20 cellular contexts compared by ENCODE assay signal in the genomic region with DNA sequence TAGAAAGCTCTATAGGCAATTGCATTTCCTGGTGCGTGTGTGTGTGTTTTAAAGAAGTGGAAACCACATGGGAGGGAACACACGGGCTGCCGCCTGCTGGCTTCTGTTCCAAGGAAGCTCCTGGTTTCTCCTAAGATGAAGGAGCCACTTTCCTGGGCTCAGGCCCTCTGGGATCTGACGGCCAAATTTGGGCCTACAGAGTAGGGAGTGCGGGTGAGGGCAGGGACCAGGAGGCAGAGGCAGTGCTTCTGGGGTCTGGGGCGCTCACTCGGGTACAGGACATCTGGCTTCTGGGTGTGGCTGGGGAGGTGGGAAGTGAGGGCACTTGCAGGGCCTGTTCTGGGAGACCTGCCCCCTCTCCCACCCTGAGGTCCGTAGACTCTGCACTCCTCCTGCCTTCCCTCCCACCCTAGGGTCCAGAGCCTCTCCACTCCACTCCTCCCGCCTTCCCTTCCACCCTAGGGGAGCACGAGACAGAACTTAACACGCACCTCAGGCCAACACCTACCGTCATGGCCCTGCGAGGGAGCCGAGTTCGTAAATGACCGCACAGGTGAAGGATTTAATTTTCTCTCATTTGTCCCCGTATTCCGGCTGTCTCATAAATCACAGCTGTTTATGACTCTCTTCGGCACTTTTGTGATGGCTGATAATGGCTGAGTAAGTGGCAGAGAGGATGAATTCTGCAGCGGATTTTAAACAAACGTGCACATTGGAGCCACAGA.
DNase-seq lines count a peak whose midpoint lies in the region; ATAC-seq and TF ChIP-seq lines count a peak whose summit lies in the region.
"Had no signal": no experiment of that assay in that cellular context is flagged by ENCODE, and none has a peak within 500 bp of the region (broad histone marks: within the 10 kb centered on the region; RNA-seq: fewer than 3 reads in every experiment).

No MANE protein-coding gene starts in this region.

- H3K4me2 ChIP-seq in GM23338: no peak overlapping the region
- H3K4me2 ChIP-seq: A549 had no signal

- H3K9me3 Mint-ChIP-seq in activated CD8-positive, alpha-beta memory T cell treated with anti-CD3 and anti-CD28 coated beads, Interleukin-2, amount 10 ng/mL, durations not matched to agents 7 days and 5 days (ENCODE audit: low read depth): no peaks in the 10 kb centered on the region
- peaks cover 4% of the 10 kb centered on the region; the same call in 1 of the 3 replicates for H3K9me3 Mint-ChIP-seq in GM23338
- no peaks in the 10 kb centered on the region for H3K9me3 Mint-ChIP-seq in activated T-helper 2 cell treated with anti-CD3 and anti-CD28 coated beads, Interferon-gamma antibody, Interleukin-2, Interleukin-4, amounts not matched to agents 10 μg/mL and 5 μg/mL and 100 μg/mL, durations not matched to agents 14 hours and 24 hours and 36 hours

- peak overlapping the region; percentile 69; the same call in 1 of the 2 replicates for H2AFZ ChIP-seq in GM23338

- H4K20me1 ChIP-seq in GM23338 (replicated peaks; ENCODE audit: insufficient read depth): no peaks in the 10 kb centered on the region

- ATAC-seq in activated CD8-positive, alpha-beta memory T cell treated with anti-CD3 and anti-CD28 coated beads, Interleukin-2, amount 10 ng/mL, durations not matched to agents 7 days and 5 days: no peak
- ATAC-seq in GM23338: no peak
- ATAC-seq in mucosa of descending colon: peak; percentile 76
- no peak for ATAC-seq in HG02981 (IDR thresholded peaks at IDR 0.05; ENCODE audit: unreplicated experiment)
- ATAC-seq: A549, HepG2, T-cell had no signal

- H3K9me2 ChIP-seq in GM23338 (ENCODE audit: insufficient read depth): no peaks in the 10 kb centered on the region

- intact Hi-C loops in activated T-helper 2 cell treated with anti-CD3 and anti-CD28 coated beads, Interferon-gamma antibody, Interleukin-2, Interleukin-4, amounts not matched to agents 10 μg/mL and 5 μg/mL and 100 μg/mL, durations not matched to agents 14 hours and 24 hours and 36 hours (cut with micrococcal nuclease): no loop called here
- intact Hi-C loops in mucosa of descending colon (cut with DNase I, micrococcal nuclease): no loop called here

- no peak overlapping the region for H3K4me3 ChIP-seq in GM23338
- no peak overlapping the region for H3K4me3 ChIP-seq in mucosa of descending colon
- H3K4me3 ChIP-seq: A549 had no signal

- TF ChIP-seq CTCF in GM23338 (conservative IDR thresholded peaks at IDR 0.05; ENCODE audit: low read depth in 2 of 2): no peak
- TF ChIP-seq CTCF in mucosa of descending colon (IDR thresholded peaks at IDR 0.05): no peak

- H3K79me2 ChIP-seq in GM23338 (replicated peaks; ENCODE audit: insufficient read depth): no peaks in the 10 kb centered on the region

- H3K4me1 Mint-ChIP-seq in activated CD8-positive, alpha-beta memory T cell treated with anti-CD3 and anti-CD28 coated beads, Interleukin-2, amount 10 ng/mL, durations not matched to agents 7 days and 5 days: no peaks in the 10 kb centered on the region
- peaks cover 15% of the 10 kb centered on the region for H3K4me1 Mint-ChIP-seq in GM23338
- no peaks in the 10 kb centered on the region for H3K4me1 Mint-ChIP-seq in activated T-helper 2 cell treated with anti-CD3 and anti-CD28 coated beads, Interferon-gamma antibody, Interleukin-2, Interleukin-4, amounts not matched to agents 10 μg/mL and 5 μg/mL and 100 μg/mL, durations not matched to agents 14 hours and 24 hours and 36 hours (ENCODE audit: low read depth)

- H3K27me3 Mint-ChIP-seq in activated CD8-positive, alpha-beta memory T cell treated with anti-CD3 and anti-CD28 coated beads, Interleukin-2, amount 10 ng/mL, durations not matched to agents 7 days and 5 days: peaks cover 1% of the 10 kb centered on the region
- peaks cover 13% of the 10 kb centered on the region for H3K27me3 Mint-ChIP-seq in GM23338 (ENCODE audit: insufficient read depth, low read depth, poor library complexity)
- no peaks in the 10 kb centered on the region for H3K27me3 Mint-ChIP-seq in activated T-helper 2 cell treated with anti-CD3 and anti-CD28 coated beads, Interferon-gamma antibody, Interleukin-2, Interleukin-4, amounts not matched to agents 10 μg/mL and 5 μg/mL and 100 μg/mL, durations not matched to agents 14 hours and 24 hours and 36 hours (ENCODE audit: low read depth)

- H3K36me3 Mint-ChIP-seq in activated CD8-positive, alpha-beta memory T cell treated with anti-CD3 and anti-CD28 coated beads, Interleukin-2, amount 10 ng/mL, durations not matched to agents 7 days and 5 days: no peaks in the 10 kb centered on the region
- no peaks in the 10 kb centered on the region; the same call in 2 of the 3 replicates for H3K36me3 Mint-ChIP-seq in GM23338 (ENCODE audit: low read depth)
- no peaks in the 10 kb centered on the region for H3K36me3 Mint-ChIP-seq in activated T-helper 2 cell treated with anti-CD3 and anti-CD28 coated beads, Interferon-gamma antibody, Interleukin-2, Interleukin-4, amounts not matched to agents 10 μg/mL and 5 μg/mL and 100 μg/mL, durations not matched to agents 14 hours and 24 hours and 36 hours (ENCODE audit: low read depth)
- H3K36me3 Mint-ChIP-seq: T-cell had no signal

- H3K36me3 ChIP-seq in GM23338 (ENCODE audit: insufficient read depth): no peaks in the 10 kb centered on the region
- H3K36me3 ChIP-seq in mucosa of descending colon (ENCODE audit: low read depth): no peaks in the 10 kb centered on the region
- H3K36me3 ChIP-seq: neutrophil had no signal

- no peaks in the 10 kb centered on the region for H3K9me3 ChIP-seq in mucosa of descending colon
- H3K9me3 ChIP-seq: neutrophil had no signal

- CTCF ChIA-PET in activated CD8-positive, alpha-beta memory T cell treated with anti-CD3 and anti-CD28 coated beads, Interleukin-2, amount 10 ng/mL, durations not matched to agents 7 days and 5 days (lab: Charles Lee): no interaction called here

- H3K27ac Mint-ChIP-seq in activated CD8-positive, alpha-beta memory T cell treated with anti-CD3 and anti-CD28 coated beads, Interleukin-2, amount 10 ng/mL, durations not matched to agents 7 days and 5 days: no peak overlapping the region
- H3K27ac Mint-ChIP-seq in GM23338: peak overlapping the region; percentile 74; the same call in 1 of the 2 replicates
- no peak overlapping the region for H3K27ac Mint-ChIP-seq in activated T-helper 2 cell treated with anti-CD3 and anti-CD28 coated beads, Interferon-gamma antibody, Interleukin-2, Interleukin-4, amounts not matched to agents 10 μg/mL and 5 μg/mL and 100 μg/mL, durations not matched to agents 14 hours and 24 hours and 36 hours
- H3K27ac Mint-ChIP-seq: T-cell had no signal

- no peaks in the 10 kb centered on the region for H3K27me3 ChIP-seq in GM23338 (ENCODE audit: insufficient read depth)

- no peak overlapping the region for H3K27ac ChIP-seq in GM23338 (ENCODE audit: low read depth)
- H3K27ac ChIP-seq: A549, neutrophil had no signal

- H3K4me1 ChIP-seq in GM23338 (ENCODE audit: insufficient read depth): no peaks in the 10 kb centered on the region
- no peaks in the 10 kb centered on the region for H3K4me1 ChIP-seq in mucosa of descending colon (ENCODE audit: low read depth)
- H3K4me1 ChIP-seq: A549 had no signal

- no peaks in the 10 kb centered on the region for H3F3A ChIP-seq in GM23338 (replicated peaks; ENCODE audit: low read depth)

- peak; percentile 21 for DNase-seq in activated CD8-positive, alpha-beta memory T cell treated with anti-CD3 and anti-CD28 coated beads, Interleukin-2, amount 10 ng/mL, durations not matched to agents 7 days and 5 days
- DNase-seq in activated CD8-positive, alpha-beta memory T cell treated with anti-CD3 and anti-CD28 coated beads, Interleukin-2, amount 50 U/mL, for 4 hours: no peak
- DNase-seq in GM23338 (ENCODE audit: low spot score) (no peak), mucosa of descending colon (peak; percentile 44 to 64 (median 55)), inferior parietal cortex (ENCODE audit: extremely low spot score) (no peak), NCI-H2107 (lab: John Stamatoyannopoulos, UW) (no peak)
- peak; percentile 5 for DNase-seq in activated T-helper 2 cell treated with anti-CD3 and anti-CD28 coated beads, Interferon-gamma antibody, Interleukin-2, Interleukin-4, amounts not matched to agents 10 μg/mL and 5 μg/mL and 100 μg/mL, durations not matched to agents 14 hours and 24 hours and 36 hours (ENCODE audit: low spot score)
- DNase-seq: activated CD4-positive, alpha-beta T cell treated with anti-CD3 and anti-CD28 coated beads for 48 hours; activated naive CD4-positive, alpha-beta T cell treated with anti-CD3 and anti-CD28 coated beads, Interleukin-2, amount 50 U/mL, for 16 hours; NCI-H1092 treated with DMSO at 0.1 percent for 48 hours; NCI-H2081; NCI-H526; SIG-M5; stimulated activated CD4-positive, alpha-beta T cell treated with anti-CD3 and anti-CD28 coated beads, Interleukin-12 subunit alpha, Interleukin-12 subunit beta, amount 100 ng/mL, for 4 hours; stimulated activated CD8-positive, alpha-beta memory T cell treated with anti-CD3 and anti-CD28 coated beads, Interleukin-4, amount 100 ng/mL, for 48 hours had no signal

- H3K4me3 Mint-ChIP-seq in activated CD8-positive, alpha-beta memory T cell treated with anti-CD3 and anti-CD28 coated beads, Interleukin-2, amount 10 ng/mL, durations not matched to agents 7 days and 5 days: no peak overlapping the region
- no peak overlapping the region for H3K4me3 Mint-ChIP-seq in GM23338
- no peak overlapping the region for H3K4me3 Mint-ChIP-seq in activated T-helper 2 cell treated with anti-CD3 and anti-CD28 coated beads, Interferon-gamma antibody, Interleukin-2, Interleukin-4, amounts not matched to agents 10 μg/mL and 5 μg/mL and 100 μg/mL, durations not matched to agents 14 hours and 24 hours and 36 hours (ENCODE audit: low read depth)
- H3K4me3 Mint-ChIP-seq: T-cell had no signal

TF ChIP-seq in GM23338, 12 proteins besides CTCF, POLR2A, EP300 and RAD21:
- TF ChIP-seq JUNB (IDR thresholded peaks at IDR 0.05; ENCODE audit: unreplicated experiment): no peak
- TF ChIP-seq POLR2AphosphoS5 (IDR thresholded peaks at IDR 0.05; ENCODE audit: low read depth): no peak

Comparison
In these comparisons a context has a peak if more than half of its experiments do, and no peak if none do; other contexts are left out.
1. DNase-seq: peak in activated CD8-positive, alpha-beta memory T cell treated with anti-CD3 and anti-CD28 coated beads, Interleukin-2, amount 10 ng/mL, durations not matched to agents 7 days and 5 days (single experiment), activated T-helper 2 cell treated with anti-CD3 and anti-CD28 coated beads, Interferon-gamma antibody, Interleukin-2, Interleukin-4, amounts not matched to agents 10 μg/mL and 5 μg/mL and 100 μg/mL, durations not matched to agents 14 hours and 24 hours and 36 hours (single experiment) and mucosa of descending colon (3 of 3); none in activated CD8-positive, alpha-beta memory T cell treated with anti-CD3 and anti-CD28 coated beads, Interleukin-2, amount 50 U/mL, for 4 hours (single experiment), GM23338 (single experiment), inferior parietal cortex (single experiment) and NCI-H2107 (single experiment).